In the genomic region with DNA sequence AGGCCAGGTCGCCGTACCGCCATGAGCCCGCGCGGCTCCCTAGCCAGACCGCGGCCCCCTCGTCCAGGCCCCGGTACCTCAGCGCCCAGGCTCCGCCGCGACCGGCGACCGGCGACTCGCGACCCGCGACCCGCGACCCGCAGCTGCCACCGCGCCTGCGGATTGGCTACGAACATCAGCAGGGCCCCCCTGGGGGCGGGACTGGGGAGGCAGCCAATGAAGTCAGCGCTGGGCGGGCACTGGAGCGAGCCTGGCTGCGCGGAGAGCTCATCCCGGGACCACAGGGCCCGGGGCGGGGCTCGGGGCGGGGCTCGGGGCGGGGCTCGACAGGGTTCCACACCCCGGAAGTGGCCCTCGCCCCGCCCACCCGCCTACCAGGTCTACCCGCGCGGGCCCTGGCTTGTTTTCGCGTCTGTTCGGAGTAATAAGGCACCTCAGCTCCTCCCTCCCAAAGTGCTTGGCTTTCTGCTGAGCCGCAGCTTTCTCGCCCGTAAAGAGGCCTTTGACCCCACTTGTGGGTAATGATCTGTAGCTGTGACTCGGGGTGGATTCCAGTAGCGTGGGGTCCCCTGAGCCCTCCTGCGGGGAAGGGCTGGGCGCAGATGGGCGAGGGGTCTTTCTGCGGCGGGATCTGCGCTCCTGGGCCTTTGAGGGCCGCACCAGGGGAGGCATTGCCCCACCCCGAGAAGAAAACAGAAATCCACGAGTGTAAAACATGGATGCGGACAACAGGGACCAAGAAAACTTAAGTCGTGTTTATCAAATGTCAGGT, we compare ENCODE assay signal across 8 cellular contexts. TPM values are rescaled to one million over a fixed set of nuclear protein-coding genes. Genes with fewer than 3 reads are reported as not detected.
DNase-seq lines count a peak whose midpoint lies in the region; ATAC-seq, FAIRE-seq and TF ChIP-seq lines count a peak whose summit lies in the region.

A gene (minus strand): TSS at position 170 of the 772 bp plus-strand sequence. CDS start 1,438 bp downstream, outside the sequence.

- peaks cover 31% of the 10 kb centered on the region for H3K4me1 Mint-ChIP-seq in T-helper 1 cell treated with Interleukin-12 subunit alpha and Interleukin-12 subunit beta and Interleukin-4 antibody, amounts not matched to agents 30 μg/mL and 1 μg/mL, for 36 hours (ENCODE audit: low read depth)

- no peaks in the 10 kb centered on the region for H3K9me3 Mint-ChIP-seq in T-helper 1 cell treated with Interleukin-12 subunit alpha and Interleukin-12 subunit beta and Interleukin-4 antibody, amounts not matched to agents 30 μg/mL and 1 μg/mL, for 36 hours

- intact Hi-C loops in psoas muscle (cut with DNase I): no loop called here

- no peaks in the 10 kb centered on the region for H3K27me3 Mint-ChIP-seq in T-helper 1 cell treated with Interleukin-12 subunit alpha and Interleukin-12 subunit beta and Interleukin-4 antibody, amounts not matched to agents 30 μg/mL and 1 μg/mL, for 36 hours (ENCODE audit: low read depth)

- H3K36me3 Mint-ChIP-seq in T-helper 1 cell treated with Interleukin-12 subunit alpha and Interleukin-12 subunit beta and Interleukin-4 antibody, amounts not matched to agents 30 μg/mL and 1 μg/mL, for 36 hours (ENCODE audit: low read depth): peaks cover 16% of the 10 kb centered on the region

- 11 to 22% (median 11%) methylated on average over 38 to 69 of the region's 69 CpGs for WGBS in psoas muscle, 3 donors
- WGBS in urinary bladder: 9% methylated on average over 69 of the region's 69 CpGs

- peak within 1 kb of the TSS; percentile 80 for H3K4me3 Mint-ChIP-seq in T-helper 1 cell treated with Interleukin-12 subunit alpha and Interleukin-12 subunit beta and Interleukin-4 antibody, amounts not matched to agents 30 μg/mL and 1 μg/mL, for 36 hours

- H3K27ac ChIP-seq in right atrium auricular region: peak within 1 kb of the TSS; percentile 91 to 99
- H3K27ac ChIP-seq in psoas muscle: peak within 1 kb of the TSS; percentile 94
- H3K27ac ChIP-seq in urinary bladder (ENCODE audit: low read depth): peak within 1 kb of the TSS; percentile 90

- DNase-seq in GM18507 (ENCODE audit: extremely low spot score, insufficient read length, low read depth): peak; percentile 98
- DNase-seq in NCI-H187 (lab: John Stamatoyannopoulos, UW): peak; percentile 97 to 98
- DNase-seq in amygdala (lab: John Stamatoyannopoulos, UW): peak; percentile 40 to 99 (median 95)
- DNase-seq in right atrium auricular region (ENCODE audit: low spot score): peak; percentile 97
- peak; percentile 99 for DNase-seq in psoas muscle

- no peaks in the 10 kb centered on the region for H3K27me3 ChIP-seq in right atrium auricular region
- no peaks in the 10 kb centered on the region for H3K27me3 ChIP-seq in psoas muscle (ENCODE audit: insufficient read depth in 3 of 3, low read length in 2 of 3)

- peak within 1 kb of the TSS; percentile 84 for H3K27ac Mint-ChIP-seq in T-helper 1 cell treated with Interleukin-12 subunit alpha and Interleukin-12 subunit beta and Interleukin-4 antibody, amounts not matched to agents 30 μg/mL and 1 μg/mL, for 36 hours

- H3K4me3 ChIP-seq in right atrium auricular region: peak within 1 kb of the TSS; percentile 90 to 98
- H3K4me3 ChIP-seq in psoas muscle: peak within 1 kb of the TSS; percentile 98
- peak within 1 kb of the TSS; percentile 77 for H3K4me3 ChIP-seq in urinary bladder (ENCODE audit: low read depth, low read length)

- peak; percentile 90 for FAIRE-seq in GM18507 (lab: Jason Lieb, UNC)

- peak; percentile 99 for ATAC-seq in HG02970 (IDR thresholded peaks at IDR 0.05; ENCODE audit: low FRiP score, unreplicated experiment)
- ATAC-seq in psoas muscle: peak; percentile 97 to 99 (median 98)

- H3K9me3 ChIP-seq in right atrium auricular region (no peaks in the 10 kb centered on the region), psoas muscle (no peaks in the 10 kb centered on the region)

- no peak for TF ChIP-seq CTCF in right atrium auricular region (IDR thresholded peaks at IDR 0.05)
- TF ChIP-seq CTCF in psoas muscle (IDR thresholded peaks at IDR 0.05): no peak

- H3K4me1 ChIP-seq in right atrium auricular region (peaks cover 0 to 19% of the 10 kb centered on the region in 2 donors), psoas muscle (peaks cover 25% of the 10 kb centered on the region), urinary bladder (ENCODE audit: insufficient read depth) (no peaks in the 10 kb centered on the region)

- H3K36me3 ChIP-seq in right atrium auricular region (peaks cover 8% of the 10 kb centered on the region), psoas muscle (ENCODE audit: insufficient read depth in 1 of 2, low read depth in 1 of 2) (peaks cover 0 to 27% of the 10 kb centered on the region in 2 donors), urinary bladder (ENCODE audit: insufficient read depth) (no peaks in the 10 kb centered on the region)

RNA-seq across cellular contexts. Expression of the gene that starts here (rescaled TPM):
- total RNA-seq in right atrium auricular region (10 to 100 TPM; 12.5 to 12.9 TPM), psoas muscle (1 to 10 TPM; 3.6 to 9.5 (median 7.4) TPM), urinary bladder (19.1 TPM)
- polyA plus RNA-seq in psoas muscle (10 to 100 TPM in 1 of 3 donors, 1 to 10 TPM in 2; 5.6 to 13.5 (median 5.8) TPM), urinary bladder (7.5 TPM)

Comparison
In these comparisons a context has a peak if more than half of its experiments do, and no peak if none do; other contexts are left out.
1. Peak in every context shown above with its lines: DNase-seq, ATAC-seq, H3K4me3 ChIP-seq and H3K27ac ChIP-seq.